In the genomic region with DNA sequence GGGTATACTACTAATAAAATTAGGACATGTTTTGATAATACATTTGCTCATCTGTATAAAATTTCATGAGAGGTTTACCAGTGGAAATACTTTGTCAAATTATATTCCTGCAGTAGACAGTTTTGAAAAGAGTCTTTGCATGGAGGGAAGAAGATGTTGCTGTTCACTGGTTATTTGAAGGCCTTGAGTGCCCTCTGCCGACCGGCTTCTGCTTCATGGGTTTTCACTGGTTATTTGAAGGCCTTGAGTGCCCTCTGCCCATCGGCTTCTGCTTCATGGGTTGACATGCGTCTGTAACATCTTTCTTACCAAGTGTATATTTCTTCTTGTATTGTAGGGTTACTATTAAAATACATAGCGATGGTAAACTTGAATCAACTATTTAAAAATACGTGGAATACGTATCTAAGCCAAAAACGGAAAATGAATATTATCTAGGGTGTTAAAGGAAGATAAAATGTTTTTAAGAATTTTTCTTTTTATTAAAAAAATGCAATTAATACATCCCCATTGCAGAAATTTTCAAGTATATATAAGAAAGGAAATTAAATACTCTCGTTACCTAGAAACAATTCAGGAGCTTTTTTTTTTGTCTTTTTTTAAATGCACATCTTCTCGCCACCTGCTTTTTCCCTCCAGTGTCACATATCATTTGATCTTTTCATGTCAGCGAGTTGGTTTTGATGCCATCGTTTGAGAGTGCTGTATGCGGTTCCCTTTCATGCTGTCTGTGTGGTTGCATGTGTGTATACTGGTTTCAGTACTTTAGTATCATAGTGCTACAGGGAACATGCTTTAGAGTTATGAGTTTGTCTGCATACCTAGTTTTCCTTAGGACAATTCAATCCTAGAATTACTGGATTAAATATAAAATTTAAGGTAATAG, we compare ENCODE assay signal across 8 cellular contexts.
DNase-seq lines count a peak whose midpoint lies in the region; ATAC-seq and TF ChIP-seq lines count a peak whose summit lies in the region.

No MANE protein-coding gene starts in this region.

- peak overlapping the region; percentile 32 to 84 (median 60) for H3K4me3 Mint-ChIP-seq in naive thymus-derived CD8-positive, alpha-beta T cell

- CTCF ChIA-PET in GM10248 (lab: Yijun Ruan, JAX): interaction anchor here (0.6 to 13.7 kb wide), 11 partner anchors 8 to 153 kb away, joined by 3 to 170 read pairs (median 3); a partner anchor contains a TSS

- H3K4me1 Mint-ChIP-seq in naive thymus-derived CD8-positive, alpha-beta T cell: peaks cover 18 to 53% (median 44%) of the 10 kb centered on the region in 4 donors

- peak; percentile 39 for ATAC-seq in HG03039 (IDR thresholded peaks at IDR 0.05; ENCODE audit: unreplicated experiment)
- ATAC-seq in naive thymus-derived CD8-positive, alpha-beta T cell: peak; percentile 94 to 98
- ATAC-seq in stimulated activated naive CD8-positive, alpha-beta T cell treated with anti-CD3 and anti-CD28 coated beads, Interleukin-15, Interleukin-2, amounts not matched to agents 100 U/mL and 50 U/mL, for 24 hours: peak; percentile 67

- H3K27me3 Mint-ChIP-seq in naive thymus-derived CD8-positive, alpha-beta T cell: no peaks in the 10 kb centered on the region

- peaks cover 0 to 68% (median 27%) of the 10 kb centered on the region in 3 donors for H3K36me3 Mint-ChIP-seq in naive thymus-derived CD8-positive, alpha-beta T cell

- DNase-seq in GM10248 (ENCODE audit: extremely low spot score) (peak; percentile 42), NCI-H748 treated with DMSO at 0.1 percent for 48 hours (lab: John Stamatoyannopoulos, UW) (peak; percentile 17), epithelial cell of prostate (ENCODE audit: low read depth, low spot score) (peak; percentile 18), NCI-H1436 treated with DMSO at 0.1 percent for 48 hours (lab: John Stamatoyannopoulos, UW) (no peak)
- DNase-seq in activated CD8-positive, alpha-beta memory T cell treated with anti-CD3 and anti-CD28 coated beads, Interleukin-2, amount 50 U/mL, for 4 hours: peak; percentile 72
- peak; percentile 32 to 86 (median 68) for DNase-seq in naive thymus-derived CD8-positive, alpha-beta T cell
- peak; percentile 68 for DNase-seq in stimulated activated naive CD8-positive, alpha-beta T cell treated with anti-CD3 and anti-CD28 coated beads, Interleukin-15, Interleukin-2, amounts not matched to agents 100 U/mL and 50 U/mL, for 24 hours

- no peaks in the 10 kb centered on the region for H3K9me3 Mint-ChIP-seq in naive thymus-derived CD8-positive, alpha-beta T cell

- POLR2A ChIA-PET in GM10248 (lab: Yijun Ruan, JAX): no interaction called here
- POLR2A ChIA-PET in naive thymus-derived CD8-positive, alpha-beta T cell (lab: Charles Lee): interaction anchor here (0.6 to 1.3 kb wide), 3 partner anchors 28 to 95 kb away, joined by 3 to 5 read pairs (median 4); a partner anchor contains a TSS

- TF ChIP-seq CTCF in GM10248 (IDR thresholded peaks at IDR 0.05; ENCODE audit: control extremely low read depth, extremely low read depth, low read depth, missing control alignments): peak; percentile 76

- H3K27ac ChIP-seq in epithelial cell of prostate: no peak overlapping the region

- peak overlapping the region; percentile 64 to 98 (median 85) for H3K27ac Mint-ChIP-seq in naive thymus-derived CD8-positive, alpha-beta T cell

Comparison
In these comparisons a context has a peak if more than half of its experiments do, and no peak if none do; other contexts are left out.
1. ATAC-seq: peak in every context shown above with its lines; median percentile 96 in naive thymus-derived CD8-positive, alpha-beta T cell; 67 in stimulated activated naive CD8-positive, alpha-beta T cell treated with anti-CD3 and anti-CD28 coated beads, Interleukin-15, Interleukin-2, amounts not matched to agents 100 U/mL and 50 U/mL, for 24 hours; 39 in HG03039.